In the genomic region with DNA sequence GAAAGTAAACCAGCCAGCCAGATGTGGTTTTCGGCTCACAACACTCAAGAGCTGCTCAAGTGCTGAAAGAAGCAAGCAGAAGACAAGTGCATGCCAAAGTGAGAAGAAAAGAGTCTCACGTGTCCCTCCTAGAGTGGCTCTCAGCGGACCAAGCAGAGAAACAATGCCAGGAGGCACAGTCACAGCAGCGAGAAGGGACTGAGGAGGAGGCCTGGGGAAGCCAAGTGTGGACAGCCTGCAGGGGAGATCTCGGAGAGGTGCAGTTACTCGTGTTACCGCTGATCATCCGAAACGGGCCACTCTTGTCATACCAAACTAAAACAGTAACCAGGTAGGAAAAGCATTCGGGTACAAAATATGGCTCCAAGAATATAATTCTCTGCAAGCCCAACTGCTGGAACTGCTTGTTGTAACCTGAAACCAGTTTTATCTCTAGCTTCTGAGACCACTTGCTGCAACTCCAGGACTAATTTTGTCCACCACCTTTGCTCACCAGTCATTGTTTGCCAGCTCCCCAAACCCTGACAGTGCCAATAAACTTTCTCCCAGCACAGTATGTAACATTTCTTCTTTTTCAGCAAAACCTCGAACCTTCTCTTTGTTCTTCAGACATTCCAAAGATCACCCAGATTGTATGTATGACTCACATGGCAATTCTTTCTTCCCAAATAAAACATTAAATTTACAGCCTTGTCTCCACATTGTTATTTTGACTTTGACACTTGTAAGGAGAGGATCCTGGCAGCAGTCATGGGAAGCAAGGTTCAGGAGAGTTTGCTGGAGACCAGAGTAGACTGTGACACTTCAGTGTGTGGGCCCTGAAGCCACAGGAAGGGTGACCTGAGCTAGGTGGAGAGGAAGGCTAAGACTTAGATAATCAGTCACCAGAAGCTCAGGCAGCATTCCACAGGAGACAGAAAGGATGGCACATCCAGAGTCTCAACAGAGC, we compare ENCODE assay signal across 9 cellular contexts. TPM values are rescaled to one million over a fixed set of nuclear protein-coding genes. Genes with fewer than 3 reads are reported as not detected.
DNase-seq lines count a peak whose midpoint lies in the region; ATAC-seq, FAIRE-seq and TF ChIP-seq lines count a peak whose summit lies in the region.
"Had no signal": no experiment of that assay in that cellular context is flagged by ENCODE, and none has a peak within 500 bp of the region (broad histone marks: within the 10 kb centered on the region; RNA-seq: fewer than 3 reads in every experiment).

No MANE protein-coding gene starts in this region.

- peak overlapping the region in 8 of 10 donors; percentile 9 to 79 (median 54) for H3K27ac ChIP-seq in heart right ventricle
- H3K27ac ChIP-seq in small intestine (ENCODE audit: low read depth in 1 of 2, low read length in 1 of 2), result peak overlapping the region in 1 of 2 donors; percentile 47

- H3K4me3 ChIP-seq in heart right ventricle, result peak overlapping the region in 3 of 10 donors; percentile 6 to 13 (median 6)
- no peak overlapping the region for H3K4me3 ChIP-seq in small intestine (ENCODE audit: low read depth in 1 of 2, low read length in 2 of 2)

- FAIRE-seq in small intestine (lab: Jason Lieb, UNC), result no peak

- intact Hi-C loops in heart right ventricle (cut with DNase I), result no loop called here

- H3K9me3 ChIP-seq in heart right ventricle, result no peaks in the 10 kb centered on the region
- H3K9me3 ChIP-seq in small intestine (ENCODE audit: control insufficient read depth, low read depth), result no peaks in the 10 kb centered on the region

- 41 to 60% methylated on average over 11 of the region's 11 CpGs for WGBS in heart right ventricle, 2 donors
- WGBS in small intestine, 3 donors, result 68 to 78% (median 73%) methylated on average over 11 of the region's 11 CpGs

- ATAC-seq in SK-N-SH treated with all-trans-retinoic acid at 6 μM for 48 hours, result peak; percentile 71
- ATAC-seq in heart right ventricle, result peak in 6 of 8 donors; percentile 61 to 75 (median 70)

- peaks cover 0 to 6% (median 0%) of the 10 kb centered on the region in 9 donors for H3K36me3 ChIP-seq in heart right ventricle
- H3K36me3 ChIP-seq in small intestine (ENCODE audit: control insufficient read depth in 2 of 2, insufficient read depth in 2 of 2, low read length in 2 of 2), result peaks cover 0 to 1% of the 10 kb centered on the region in 2 donors

- TF ChIP-seq CTCF in heart right ventricle (IDR thresholded peaks at IDR 0.05), result no peak

- DNase-seq in HCEC 1CT (peak; percentile 30), heart right ventricle (no peak), small intestine (peak; percentile 64), NCI-H1105 treated with DMSO at 0.1 percent for 48 hours (lab: John Stamatoyannopoulos, UW) (no peak), ureter (ENCODE audit: low spot score) (no peak), NCI-H2171 (lab: John Stamatoyannopoulos, UW) (no peak)
- DNase-seq: activated CD4-positive, CD25-positive, alpha-beta regulatory T cell; NCI-H1436 had no signal

- no peaks in the 10 kb centered on the region for H3K27me3 ChIP-seq in heart right ventricle
- H3K27me3 ChIP-seq in small intestine (ENCODE audit: control insufficient read depth in 2 of 2, insufficient read depth in 2 of 2, low read length in 2 of 2), result no peaks in the 10 kb centered on the region

- H3K4me1 ChIP-seq in heart right ventricle (peaks cover 0 to 35% (median 19%) of the 10 kb centered on the region in 9 donors), small intestine (ENCODE audit: control insufficient read depth in 2 of 2, insufficient read depth in 1 of 2, low read depth in 1 of 2, low read length in 1 of 2) (peaks cover 8% of the 10 kb centered on the region in 2 donors)

TF ChIP-seq in SK-N-SH treated with all-trans-retinoic acid at 6 μM for 48 hours, 23 proteins besides CTCF, POLR2A, EP300 and RAD21:
- TF ChIP-seq GLIS3 (CRISPR knock-in tag; IDR thresholded peaks at IDR 0.05) (no peak), ESRRG (CRISPR knock-in tag; IDR thresholded peaks at IDR 0.05) (no peak), PPARA (CRISPR knock-in tag; IDR thresholded peaks at IDR 0.05; ENCODE audit: borderline replicate concordance) (no peak), ZNF8 (CRISPR knock-in tag; IDR thresholded peaks at IDR 0.05) (no peak), SNAI2 (CRISPR knock-in tag; IDR thresholded peaks at IDR 0.05) (no peak), CSDC2 (CRISPR knock-in tag; IDR thresholded peaks at IDR 0.05) (no peak), OSR1 (CRISPR knock-in tag; IDR thresholded peaks at IDR 0.05) (no peak), RARB (CRISPR knock-in tag; IDR thresholded peaks at IDR 0.05) (no peak), ZFP3 (CRISPR knock-in tag; IDR thresholded peaks at IDR 0.05) (no peak), ZNF70 (CRISPR knock-in tag; IDR thresholded peaks at IDR 0.05) (no peak)
- TF ChIP-seq, protein P1, sequence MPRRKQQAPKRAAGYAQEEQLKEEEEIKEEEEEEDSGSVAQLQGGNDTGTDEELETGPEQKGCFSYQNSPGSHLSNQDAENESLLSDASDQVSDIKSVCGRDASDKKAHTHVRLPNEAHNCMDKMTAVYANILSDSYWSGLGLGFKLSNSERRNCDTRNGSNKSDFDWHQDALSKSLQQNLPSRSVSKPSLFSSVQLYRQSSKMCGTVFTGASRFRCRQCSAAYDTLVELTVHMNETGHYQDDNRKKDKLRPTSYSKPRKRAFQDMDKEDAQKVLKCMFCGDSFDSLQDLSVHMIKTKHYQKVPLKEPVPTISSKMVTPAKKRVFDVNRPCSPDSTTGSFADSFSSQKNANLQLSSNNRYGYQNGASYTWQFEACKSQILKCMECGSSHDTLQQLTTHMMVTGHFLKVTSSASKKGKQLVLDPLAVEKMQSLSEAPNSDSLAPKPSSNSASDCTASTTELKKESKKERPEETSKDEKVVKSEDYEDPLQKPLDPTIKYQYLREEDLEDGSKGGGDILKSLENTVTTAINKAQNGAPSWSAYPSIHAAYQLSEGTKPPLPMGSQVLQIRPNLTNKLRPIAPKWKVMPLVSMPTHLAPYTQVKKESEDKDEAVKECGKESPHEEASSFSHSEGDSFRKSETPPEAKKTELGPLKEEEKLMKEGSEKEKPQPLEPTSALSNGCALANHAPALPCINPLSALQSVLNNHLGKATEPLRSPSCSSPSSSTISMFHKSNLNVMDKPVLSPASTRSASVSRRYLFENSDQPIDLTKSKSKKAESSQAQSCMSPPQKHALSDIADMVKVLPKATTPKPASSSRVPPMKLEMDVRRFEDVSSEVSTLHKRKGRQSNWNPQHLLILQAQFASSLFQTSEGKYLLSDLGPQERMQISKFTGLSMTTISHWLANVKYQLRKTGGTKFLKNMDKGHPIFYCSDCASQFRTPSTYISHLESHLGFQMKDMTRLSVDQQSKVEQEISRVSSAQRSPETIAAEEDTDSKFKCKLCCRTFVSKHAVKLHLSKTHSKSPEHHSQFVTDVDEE (CRISPR knock-in tag; IDR thresholded peaks at IDR 0.05), result no peak
- TF ChIP-seq, protein P2, sequence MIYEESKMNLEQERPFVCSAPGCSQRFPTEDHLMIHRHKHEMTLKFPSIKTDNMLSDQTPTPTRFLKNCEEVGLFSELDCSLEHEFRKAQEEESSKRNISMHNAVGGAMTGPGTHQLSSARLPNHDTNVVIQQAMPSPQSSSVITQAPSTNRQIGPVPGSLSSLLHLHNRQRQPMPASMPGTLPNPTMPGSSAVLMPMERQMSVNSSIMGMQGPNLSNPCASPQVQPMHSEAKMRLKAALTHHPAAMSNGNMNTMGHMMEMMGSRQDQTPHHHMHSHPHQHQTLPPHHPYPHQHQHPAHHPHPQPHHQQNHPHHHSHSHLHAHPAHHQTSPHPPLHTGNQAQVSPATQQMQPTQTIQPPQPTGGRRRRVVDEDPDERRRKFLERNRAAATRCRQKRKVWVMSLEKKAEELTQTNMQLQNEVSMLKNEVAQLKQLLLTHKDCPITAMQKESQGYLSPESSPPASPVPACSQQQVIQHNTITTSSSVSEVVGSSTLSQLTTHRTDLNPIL (CRISPR knock-in tag; IDR thresholded peaks at IDR 0.05; ENCODE audit: low read depth), result no peak

RNA-seq across cellular contexts. Expression of a gene that starts 6.3 kb away (rescaled TPM):
- total RNA-seq in heart right ventricle, result 10 to 100 TPM; 10.8 to 20.8 (median 13.2) TPM
- polyA plus RNA-seq in heart right ventricle, result 10 to 100 TPM; 11.5 to 16.2 TPM
- 10 to 100 TPM; 57.2 to 92.7 (median 79.4) TPM for polyA plus RNA-seq in small intestine
- 26.0 TPM for total RNA-seq in ureter

RNA-seq across cellular contexts. Expression of a gene that starts 41.0 kb away (rescaled TPM):
- total RNA-seq in heart right ventricle (1 to 10 TPM; 2.4 to 6.4 (median 4.0) TPM), ureter (1.8 TPM)
- polyA plus RNA-seq in heart right ventricle (1 to 10 TPM; 1.2 to 2.9 TPM), small intestine (1 to 10 TPM in 2 of 3 donors, under 1 TPM in 1; 0.54 to 4.6 (median 1.3) TPM)

Comparison
In these comparisons a context has a peak if more than half of its experiments do, and no peak if none do; other contexts are left out.
1. DNase-seq: peak in HCEC 1CT (single experiment) and small intestine (single experiment); none in heart right ventricle (0 of 2), NCI-H1105 treated with DMSO at 0.1 percent for 48 hours (single experiment), ureter (single experiment) and NCI-H2171 (single experiment).